Comparison of ENCODE assay signal across 1 cellular context in genomic region chr1:143988602-143989437, GRCh38. TPM values are rescaled to one million over a fixed set of nuclear protein-coding genes. Genes with fewer than 3 reads are reported as not detected.
"Had no signal": no experiment of that assay in that cellular context is flagged by ENCODE, and none has a peak within 500 bp of the region (broad histone marks: within the 10 kb centered on the region; RNA-seq: fewer than 3 reads in every experiment).

No MANE protein-coding gene starts in this region.

RNA-seq across cellular contexts. Expression of gene FAM72C, which starts 17.0 kb away (rescaled TPM):
- total RNA-seq: HT-29 had no signal
